In the genomic region with DNA sequence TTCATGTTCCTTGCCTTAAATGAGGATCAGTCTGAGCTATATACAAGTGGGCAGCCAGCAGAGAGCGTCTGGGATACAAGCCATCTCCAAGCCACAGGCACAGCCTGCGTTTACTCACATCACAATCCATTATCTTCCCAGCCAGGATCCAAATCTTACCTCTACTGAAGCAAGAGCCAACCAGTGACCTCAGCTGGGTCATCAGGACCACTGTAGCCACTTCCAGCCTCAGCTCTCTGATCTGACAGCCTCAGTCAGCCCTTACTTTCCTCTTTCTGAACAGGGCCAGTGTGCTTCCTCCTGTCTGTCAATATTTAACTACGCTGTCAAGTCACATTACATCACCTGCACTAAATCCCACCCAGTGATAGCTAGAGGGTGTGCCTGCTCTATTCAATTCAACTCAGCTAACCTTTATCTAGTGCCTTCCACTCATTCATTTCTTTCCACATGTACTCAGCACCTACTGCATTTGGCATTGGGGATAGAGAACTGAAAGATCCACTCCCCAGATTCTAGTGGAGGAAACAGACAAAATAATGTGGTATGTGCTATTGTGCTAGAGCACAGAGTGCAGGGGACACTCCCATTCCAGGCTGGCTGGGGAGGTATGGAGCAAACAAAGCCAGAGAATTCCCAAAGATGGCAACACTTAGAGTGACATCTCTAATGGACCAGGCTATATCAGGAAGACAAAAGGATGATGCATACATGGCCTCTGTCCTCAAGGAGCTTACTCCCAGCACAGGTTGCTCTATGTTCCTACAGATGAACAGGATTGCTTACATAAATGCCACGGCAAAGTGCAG, we compare ENCODE assay signal across 9 cellular contexts.
DNase-seq lines count a peak whose midpoint lies in the region; ATAC-seq, FAIRE-seq and TF ChIP-seq lines count a peak whose summit lies in the region.
"Had no signal": no experiment of that assay in that cellular context is flagged by ENCODE, and none has a peak within 500 bp of the region (broad histone marks: within the 10 kb centered on the region; RNA-seq: fewer than 3 reads in every experiment).

No MANE protein-coding gene starts in this region.

- no peaks in the 10 kb centered on the region for H3K27me3 Mint-ChIP-seq in effector memory CD8-positive, alpha-beta T cell
- H3K27me3 Mint-ChIP-seq: IgD-negative memory B cell had no signal

- no TSS peak for BruUV-seq in HepG2 (replicated peaks; lab: Mats Ljungman, UMichigan)

- 11% methylated on average over 4 of the region's 4 CpGs for WGBS in HepG2 (ENCODE audit: low lambda C conversion rate)

- POLR2A ChIA-PET in HepG2 (lab: Yijun Ruan, JAX), result no interaction called here

- H3K9me3 Mint-ChIP-seq in effector memory CD8-positive, alpha-beta T cell, result peaks cover 6 to 11% of the 10 kb centered on the region in 2 donors
- H3K9me3 Mint-ChIP-seq: IgD-negative memory B cell had no signal

- H3K36me3 Mint-ChIP-seq in effector memory CD8-positive, alpha-beta T cell (ENCODE audit: insufficient read depth), result no peaks in the 10 kb centered on the region
- H3K36me3 Mint-ChIP-seq: IgD-negative memory B cell had no signal

- H3K27me3 ChIP-seq in OCI-LY1 (ENCODE audit: insufficient read depth, low read length) (no peaks in the 10 kb centered on the region), HepG2 (ENCODE audit: control insufficient read depth in 1 of 2, insufficient read depth in 2 of 2, low read length in 2 of 2) (no peaks in the 10 kb centered on the region), H7 (ENCODE audit: control insufficient read depth, insufficient read depth, low read length) (no peaks in the 10 kb centered on the region)

- H3K4me3 ChIP-seq in OCI-LY1 (ENCODE audit: low read depth, low read length, poor library complexity, severe bottlenecking), result peak overlapping the region; percentile 10
- H3K4me3 ChIP-seq in HepG2 (replicated peaks in 1 of 3; ENCODE audit: insufficient read depth in 1 of 3, low read depth in 2 of 3, low read length in 3 of 3), result no peak overlapping the region
- no peak overlapping the region for H3K4me3 ChIP-seq in H7 (ENCODE audit: insufficient read depth, low read depth, low read length)

- FAIRE-seq in HepG2 (lab: Jason Lieb, UNC), result no peak

- H3K4me1 Mint-ChIP-seq in effector memory CD8-positive, alpha-beta T cell (ENCODE audit: low read depth in 2 of 2), result no peaks in the 10 kb centered on the region
- H3K4me1 Mint-ChIP-seq: IgD-negative memory B cell had no signal

- H3K9me3 ChIP-seq in OCI-LY1 (ENCODE audit: low read length) (no peaks in the 10 kb centered on the region), HepG2 (ENCODE audit: low read length) (no peaks in the 10 kb centered on the region)

- DNase-seq in HepG2 (ENCODE audit: low spot score) (peak; percentile 35), MV-4-11 (lab: John Stamatoyannopoulos, UW) (no peak), iPS-NIHi7 (ENCODE audit: extremely low spot score) (no peak), H7 (no peak)
- DNase-seq in effector memory CD8-positive, alpha-beta T cell, result no peak

- H3K9ac ChIP-seq in OCI-LY1 (ENCODE audit: low read length) (no peak overlapping the region), HepG2 (ENCODE audit: insufficient read depth, low read depth, low read length) (no peak overlapping the region)

- H3K4me2 ChIP-seq in OCI-LY1 (ENCODE audit: low read length), result no peak overlapping the region; the same call in 1 of the 2 replicates
- H3K4me2 ChIP-seq in HepG2 (ENCODE audit: low read depth, low read length), result no peak overlapping the region

- H3K79me2 ChIP-seq in OCI-LY1 (ENCODE audit: insufficient read depth, low read length), result no peaks in the 10 kb centered on the region
- H3K79me2 ChIP-seq in HepG2 (ENCODE audit: insufficient read depth, low read length), result no peaks in the 10 kb centered on the region

- H3K27ac ChIP-seq in OCI-LY1 (ENCODE audit: low read depth, low read length, poor library complexity, severe bottlenecking) (no peak overlapping the region), HepG2 (ENCODE audit: extremely low read length, insufficient read depth, low read length) (no peak overlapping the region)

- CTCF ChIA-PET in HepG2 (lab: Yijun Ruan, JAX; ENCODE audit: low intra/inter-chr PET ratio, low total read pairs), result no interaction called here

- ATAC-seq in GM18867 (IDR thresholded peaks at IDR 0.05; ENCODE audit: unreplicated experiment) (peak; percentile 91), HG02970 (IDR thresholded peaks at IDR 0.05; ENCODE audit: low FRiP score, unreplicated experiment) (peak; percentile 93), HepG2 (peak; percentile 91)
- ATAC-seq in effector memory CD8-positive, alpha-beta T cell (replicated peaks), result no peak

- no peak overlapping the region for H3K27ac Mint-ChIP-seq in effector memory CD8-positive, alpha-beta T cell
- H3K27ac Mint-ChIP-seq: IgD-negative memory B cell had no signal

- H3K36me3 ChIP-seq in OCI-LY1 (ENCODE audit: insufficient read depth, low read length) (no peaks in the 10 kb centered on the region), HepG2 (replicated peaks in 1 of 2; ENCODE audit: control insufficient read depth in 1 of 2, insufficient read depth in 2 of 2, low read length in 2 of 2) (no peaks in the 10 kb centered on the region), H7 (replicated peaks; ENCODE audit: control insufficient read depth, insufficient read depth, low read length) (no peaks in the 10 kb centered on the region)

- H3K4me3 Mint-ChIP-seq in effector memory CD8-positive, alpha-beta T cell, result no peak overlapping the region
- H3K4me3 Mint-ChIP-seq: IgD-negative memory B cell had no signal

- no peaks in the 10 kb centered on the region for H4K20me1 ChIP-seq in OCI-LY1 (ENCODE audit: insufficient read depth, low read length)
- H4K20me1 ChIP-seq in HepG2 (ENCODE audit: insufficient read depth, low read length), result no peaks in the 10 kb centered on the region

- H3F3A ChIP-seq in OCI-LY1 (ENCODE audit: insufficient read depth, low read length), result no peaks in the 10 kb centered on the region

- H3K4me1 ChIP-seq in OCI-LY1 (ENCODE audit: insufficient read depth, low read length, severe bottlenecking), result no peaks in the 10 kb centered on the region
- H3K4me1 ChIP-seq in HepG2 (ENCODE audit: insufficient read depth, low read length), result no peaks in the 10 kb centered on the region

- in situ Hi-C loops in HepG2 (cut with HindIII; ENCODE audit: extremely low pct_ligation_motif_present, low pct_unique_long_range_greater_than_20kb), result no loop called here

- no peaks in the 10 kb centered on the region for H3K9me2 ChIP-seq in OCI-LY1 (ENCODE audit: low read depth, low read length)

- H2AFZ ChIP-seq in OCI-LY1 (ENCODE audit: low read length) (no peak overlapping the region), HepG2 (ENCODE audit: low read length) (no peak overlapping the region)

- no peak for TF ChIP-seq POLR2A in HepG2 (IDR thresholded peaks at IDR 0.05; ENCODE audit: insufficient read depth in 1 of 2, low read depth in 2 of 2, low read length in 2 of 2)

- TF ChIP-seq EP300 in HepG2 (IDR thresholded peaks at IDR 0.05; ENCODE audit: low read depth in 2 of 2, low read length in 2 of 2), result no peak
- TF ChIP-seq EP300 in HepG2 (CRISPR knock-in tag; IDR thresholded peaks at IDR 0.05; ENCODE audit: borderline replicate concordance), result no peak

- no peak for TF ChIP-seq CTCF in OCI-LY1 (IDR thresholded peaks at IDR 0.05; ENCODE audit: low read length)
- TF ChIP-seq CTCF in HepG2 (CRISPR knock-in tag; IDR thresholded peaks at IDR 0.05), result no peak

- no peak for TF ChIP-seq RAD21 in HepG2 (CRISPR knock-in tag; IDR thresholded peaks at IDR 0.05)

- intact Hi-C loops in HepG2 (cut with micrococcal nuclease; ENCODE audit: unreplicated experiment), result no loop called here

TF ChIP-seq in HepG2, 621 proteins besides CTCF, POLR2A, EP300 and RAD21 (continues in another document):
- TF ChIP-seq, protein P1, sequence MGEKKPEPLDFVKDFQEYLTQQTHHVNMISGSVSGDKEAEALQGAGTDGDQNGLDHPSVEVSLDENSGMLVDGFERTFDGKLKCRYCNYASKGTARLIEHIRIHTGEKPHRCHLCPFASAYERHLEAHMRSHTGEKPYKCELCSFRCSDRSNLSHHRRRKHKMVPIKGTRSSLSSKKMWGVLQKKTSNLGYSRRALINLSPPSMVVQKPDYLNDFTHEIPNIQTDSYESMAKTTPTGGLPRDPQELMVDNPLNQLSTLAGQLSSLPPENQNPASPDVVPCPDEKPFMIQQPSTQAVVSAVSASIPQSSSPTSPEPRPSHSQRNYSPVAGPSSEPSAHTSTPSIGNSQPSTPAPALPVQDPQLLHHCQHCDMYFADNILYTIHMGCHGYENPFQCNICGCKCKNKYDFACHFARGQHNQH (CRISPR knock-in tag; IDR thresholded peaks at IDR 0.05), result no peak
- TF ChIP-seq, protein P2, sequence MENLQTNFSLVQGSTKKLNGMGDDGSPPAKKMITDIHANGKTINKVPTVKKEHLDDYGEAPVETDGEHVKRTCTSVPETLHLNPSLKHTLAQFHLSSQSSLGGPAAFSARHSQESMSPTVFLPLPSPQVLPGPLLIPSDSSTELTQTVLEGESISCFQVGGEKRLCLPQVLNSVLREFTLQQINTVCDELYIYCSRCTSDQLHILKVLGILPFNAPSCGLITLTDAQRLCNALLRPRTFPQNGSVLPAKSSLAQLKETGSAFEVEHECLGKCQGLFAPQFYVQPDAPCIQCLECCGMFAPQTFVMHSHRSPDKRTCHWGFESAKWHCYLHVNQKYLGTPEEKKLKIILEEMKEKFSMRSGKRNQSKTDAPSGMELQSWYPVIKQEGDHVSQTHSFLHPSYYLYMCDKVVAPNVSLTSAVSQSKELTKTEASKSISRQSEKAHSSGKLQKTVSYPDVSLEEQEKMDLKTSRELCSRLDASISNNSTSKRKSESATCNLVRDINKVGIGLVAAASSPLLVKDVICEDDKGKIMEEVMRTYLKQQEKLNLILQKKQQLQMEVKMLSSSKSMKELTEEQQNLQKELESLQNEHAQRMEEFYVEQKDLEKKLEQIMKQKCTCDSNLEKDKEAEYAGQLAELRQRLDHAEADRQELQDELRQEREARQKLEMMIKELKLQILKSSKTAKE (CRISPR knock-in tag; IDR thresholded peaks at IDR 0.05; ENCODE audit: borderline replicate concordance), result no peak
- no peak for TF ChIP-seq KAT7 (CRISPR knock-in tag; IDR thresholded peaks at IDR 0.05; ENCODE audit: borderline replicate concordance)
- TF ChIP-seq, protein P3, sequence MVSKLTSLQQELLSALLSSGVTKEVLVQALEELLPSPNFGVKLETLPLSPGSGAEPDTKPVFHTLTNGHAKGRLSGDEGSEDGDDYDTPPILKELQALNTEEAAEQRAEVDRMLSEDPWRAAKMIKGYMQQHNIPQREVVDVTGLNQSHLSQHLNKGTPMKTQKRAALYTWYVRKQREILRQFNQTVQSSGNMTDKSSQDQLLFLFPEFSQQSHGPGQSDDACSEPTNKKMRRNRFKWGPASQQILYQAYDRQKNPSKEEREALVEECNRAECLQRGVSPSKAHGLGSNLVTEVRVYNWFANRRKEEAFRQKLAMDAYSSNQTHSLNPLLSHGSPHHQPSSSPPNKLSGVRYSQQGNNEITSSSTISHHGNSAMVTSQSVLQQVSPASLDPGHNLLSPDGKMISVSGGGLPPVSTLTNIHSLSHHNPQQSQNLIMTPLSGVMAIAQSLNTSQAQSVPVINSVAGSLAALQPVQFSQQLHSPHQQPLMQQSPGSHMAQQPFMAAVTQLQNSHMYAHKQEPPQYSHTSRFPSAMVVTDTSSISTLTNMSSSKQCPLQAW (CRISPR knock-in tag; IDR thresholded peaks at IDR 0.05), result 0 out of 2 replicates have a peak, but pooled peaks have one; percentile 20
